11 cellular contexts compared by ENCODE assay signal in the genomic region with DNA sequence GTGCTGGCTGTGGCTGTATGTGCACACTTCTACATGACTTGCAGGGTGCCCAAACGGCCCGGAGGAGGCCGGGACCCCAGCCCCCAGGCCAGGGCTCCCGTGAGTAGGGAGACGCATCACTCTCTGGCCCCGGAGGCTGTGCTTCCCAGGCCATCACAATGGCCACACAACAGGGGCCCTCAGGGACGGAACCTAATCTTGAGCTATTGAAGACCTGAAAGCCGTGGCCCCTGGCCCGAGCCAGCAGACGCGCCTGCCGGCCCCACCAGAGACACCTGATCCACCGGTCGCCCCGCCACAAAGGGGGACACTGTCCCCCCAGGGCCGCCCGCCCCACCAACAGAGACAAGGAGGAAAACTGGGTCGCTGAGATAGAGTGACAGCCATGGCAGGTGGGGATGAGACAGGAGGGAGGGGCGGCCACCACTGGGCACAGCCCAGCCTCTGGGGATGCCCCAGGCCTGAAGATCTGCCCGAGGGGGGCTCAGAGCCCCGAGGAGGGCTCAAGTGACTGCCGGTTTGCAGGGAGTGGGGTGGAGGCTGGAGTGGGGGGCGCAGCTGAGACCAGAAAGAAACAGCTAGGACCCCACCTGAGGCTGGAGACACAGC. TPM values are rescaled to one million over a fixed set of nuclear protein-coding genes. Genes with fewer than 3 reads are reported as not detected.
DNase-seq lines count a peak whose midpoint lies in the region; ATAC-seq, FAIRE-seq and TF ChIP-seq lines count a peak whose summit lies in the region.
"Had no signal": no experiment of that assay in that cellular context is flagged by ENCODE, and none has a peak within 500 bp of the region (broad histone marks: within the 10 kb centered on the region; RNA-seq: fewer than 3 reads in every experiment).

No MANE protein-coding gene starts in this region.

- H3K79me2 ChIP-seq in OCI-LY7 (ENCODE audit: insufficient read depth, low read depth, low read length), result no peaks in the 10 kb centered on the region

- no peak for ATAC-seq in central memory CD8-positive, alpha-beta T cell (replicated peaks; ENCODE audit: extremely low read depth, poor library complexity, severe bottlenecking)
- no peak for ATAC-seq in stimulated activated effector memory CD8-positive, alpha-beta T cell treated with anti-CD3 and anti-CD28 coated beads, Interleukin-12 subunit alpha, Interleukin-12 subunit beta, amount 100 ng/mL, for 72 hours

- intact Hi-C loops in OCI-LY7 (cut with micrococcal nuclease; ENCODE audit: unreplicated experiment), result no loop called here

- BruUV-seq in OCI-LY7 (replicated peaks; lab: Mats Ljungman, UMichigan), result no TSS peak

- peaks cover 8% of the 10 kb centered on the region for H3K36me3 Mint-ChIP-seq in central memory CD8-positive, alpha-beta T cell (ENCODE audit: insufficient read depth)
- no peaks in the 10 kb centered on the region for H3K36me3 Mint-ChIP-seq in stimulated activated effector memory CD8-positive, alpha-beta T cell treated with anti-CD3 and anti-CD28 coated beads, Interleukin-12 subunit alpha, Interleukin-12 subunit beta, amount 100 ng/mL, for 72 hours

- peaks cover 50% of the 10 kb centered on the region for H3K4me1 ChIP-seq in OCI-LY7 (ENCODE audit: insufficient read depth, low read length, poor library complexity, severe bottlenecking)

- in situ Hi-C loops in GM13976 (cut with MboI; ENCODE audit: low sequenced_read_pairs, unreplicated experiment), result no loop called here

- peak; percentile 32 for DNase-seq in activated T-cell treated with anti-CD3 and anti-CD28 coated beads, Interleukin-2, amount 50 U/mL, for 1 hour
- DNase-seq in activated T-cell treated with anti-CD3 and anti-CD28 coated beads, Interleukin-2, amount 50 U/mL, for 48 hours, result no peak
- DNase-seq in OCI-LY7 (ENCODE audit: low spot score) (no peak), D721Med (ENCODE audit: insufficient read length, low spot score) (no peak), NCI-H2171 (lab: John Stamatoyannopoulos, UW) (no peak), GM13976 (ENCODE audit: low spot score) (no peak)
- no peak for DNase-seq in central memory CD8-positive, alpha-beta T cell (ENCODE audit: low spot score in 2 of 2)
- DNase-seq in stimulated activated effector memory CD8-positive, alpha-beta T cell treated with anti-CD3 and anti-CD28 coated beads, Interleukin-12 subunit alpha, Interleukin-12 subunit beta, amount 100 ng/mL, for 72 hours (ENCODE audit: low spot score in 2 of 2), result no peak
- DNase-seq: NCI-H446 had no signal

- H3K27me3 Mint-ChIP-seq in central memory CD8-positive, alpha-beta T cell, result no peaks in the 10 kb centered on the region

- POLR2A ChIA-PET in OCI-LY7 (lab: Charles Lee), result no interaction called here

- no peaks in the 10 kb centered on the region for H3K9me3 ChIP-seq in OCI-LY7 (ENCODE audit: low read length)

- peak overlapping the region; percentile 74 for H3K27ac Mint-ChIP-seq in central memory CD8-positive, alpha-beta T cell (ENCODE audit: low read depth)
- H3K27ac Mint-ChIP-seq in stimulated activated effector memory CD8-positive, alpha-beta T cell treated with anti-CD3 and anti-CD28 coated beads, Interleukin-12 subunit alpha, Interleukin-12 subunit beta, amount 100 ng/mL, for 72 hours, result no peak overlapping the region

- H3K9me3 Mint-ChIP-seq in central memory CD8-positive, alpha-beta T cell, result no peaks in the 10 kb centered on the region
- H3K9me3 Mint-ChIP-seq in stimulated activated effector memory CD8-positive, alpha-beta T cell treated with anti-CD3 and anti-CD28 coated beads, Interleukin-12 subunit alpha, Interleukin-12 subunit beta, amount 100 ng/mL, for 72 hours, result no peaks in the 10 kb centered on the region

- no peak overlapping the region for H3K27ac ChIP-seq in OCI-LY7 (ENCODE audit: low read depth, low read length, poor library complexity, severe bottlenecking)

- H3K9me2 ChIP-seq in OCI-LY7 (ENCODE audit: insufficient read depth, low read length), result no peaks in the 10 kb centered on the region

- no peak for TF ChIP-seq CTCF in OCI-LY7 (conservative IDR thresholded peaks at IDR 0.05; ENCODE audit: low read length)
- TF ChIP-seq CTCF in D721Med (IDR thresholded peaks at IDR 0.05; ENCODE audit: insufficient read depth, missing control alignments), result no peak
- no peak for TF ChIP-seq CTCF in GM13976 (IDR thresholded peaks at IDR 0.05; ENCODE audit: borderline replicate concordance, control extremely low read depth, extremely low read depth, insufficient read depth, missing control alignments)

- no peaks in the 10 kb centered on the region for H4K20me1 ChIP-seq in OCI-LY7 (ENCODE audit: insufficient read depth, low read length)

- FAIRE-seq in D721Med (lab: Jason Lieb, UNC), result no peak

- no peaks in the 10 kb centered on the region for H3K36me3 ChIP-seq in OCI-LY7 (ENCODE audit: insufficient read depth, low read length)

- peak overlapping the region; percentile 33; the same call in 1 of the 2 replicates for H3K4me2 ChIP-seq in OCI-LY7 (ENCODE audit: low read length)

- H3K4me1 Mint-ChIP-seq in central memory CD8-positive, alpha-beta T cell, result peaks cover 49% of the 10 kb centered on the region
- peaks cover 57% of the 10 kb centered on the region for H3K4me1 Mint-ChIP-seq in stimulated activated effector memory CD8-positive, alpha-beta T cell treated with anti-CD3 and anti-CD28 coated beads, Interleukin-12 subunit alpha, Interleukin-12 subunit beta, amount 100 ng/mL, for 72 hours

- CTCF ChIA-PET in OCI-LY7 (lab: Charles Lee; ENCODE audit: unreplicated experiment), result no interaction called here

- H2AFZ ChIP-seq in OCI-LY7 (ENCODE audit: low read length), result peak overlapping the region; percentile 15; the same call in 1 of the 2 replicates

- no peak overlapping the region for H3K4me3 ChIP-seq in OCI-LY7 (ENCODE audit: low read depth, low read length, poor library complexity, severe bottlenecking)

- peak overlapping the region; percentile 74 for H3K4me3 Mint-ChIP-seq in central memory CD8-positive, alpha-beta T cell
- H3K4me3 Mint-ChIP-seq in stimulated activated effector memory CD8-positive, alpha-beta T cell treated with anti-CD3 and anti-CD28 coated beads, Interleukin-12 subunit alpha, Interleukin-12 subunit beta, amount 100 ng/mL, for 72 hours, result peak overlapping the region; percentile 71

RNA-seq across cellular contexts. Expression of gene LFNG, which starts 10.2 kb away (rescaled TPM):
- total RNA-seq in OCI-LY7 (2014; rRNA removed; shearing (Covaris generic)), result 1.2 and 2.3 TPM in 2 replicates
- total RNA-seq in OCI-LY7 (2022), result 1.2 and 2.1 TPM in 2 replicates

RNA-seq across cellular contexts. Expression of gene GRIFIN, which starts 33.2 kb away (rescaled TPM):
- not detected in 2 replicates for total RNA-seq in OCI-LY7 (2014; rRNA removed; shearing (Covaris generic))
- not detected in 2 replicates for total RNA-seq in OCI-LY7 (2022)
- total RNA-seq: sciatic nerve, urinary bladder had no signal

RNA-seq across cellular contexts. Expression of gene BRAT1, which starts 45.9 kb away (rescaled TPM):
- total RNA-seq in OCI-LY7 (2014; rRNA removed; shearing (Covaris generic)), result 50.8 and 52.0 TPM in 2 replicates
- total RNA-seq in OCI-LY7 (2022), result 42.2 and 44.7 TPM in 2 replicates

RNA-seq across cellular contexts. Expression of gene IQCE, which starts 49.4 kb away (rescaled TPM):
- total RNA-seq in OCI-LY7 (2014; rRNA removed; shearing (Covaris generic)), result 3.9 and 6.6 TPM in 2 replicates
- 6.2 and 8.6 TPM in 2 replicates for total RNA-seq in OCI-LY7 (2022)
